24 cellular contexts compared by ENCODE assay signal in the genomic region with DNA sequence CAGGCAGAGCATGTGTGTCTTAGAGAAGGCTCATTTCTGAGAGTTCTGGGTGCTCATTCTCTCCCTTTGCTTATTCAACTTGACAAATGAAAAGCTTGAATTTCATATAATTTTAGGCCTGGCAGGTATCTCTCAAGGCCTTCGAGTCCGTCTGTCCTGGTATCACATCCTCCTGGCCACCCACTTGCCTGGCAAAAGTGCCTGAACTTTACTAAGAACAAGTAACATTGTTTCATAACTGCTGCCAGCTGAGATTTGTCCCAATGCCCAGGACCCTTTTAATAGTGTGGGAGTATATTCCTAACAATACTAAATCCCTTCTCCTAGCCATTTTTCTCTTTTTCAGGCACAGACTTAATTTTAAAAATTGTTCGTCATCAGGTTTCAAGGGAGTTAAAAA. TPM values are rescaled to one million over a fixed set of nuclear protein-coding genes. Genes with fewer than 3 reads are reported as not detected.
DNase-seq lines count a peak whose midpoint lies in the region; ATAC-seq and TF ChIP-seq lines count a peak whose summit lies in the region.
"Had no signal": no experiment of that assay in that cellular context is flagged by ENCODE, and none has a peak within 500 bp of the region (broad histone marks: within the 10 kb centered on the region; RNA-seq: fewer than 3 reads in every experiment).

No MANE protein-coding gene starts in this region.

- H3K9me3 Mint-ChIP-seq in chondrocyte (ENCODE audit: low read depth), result no peaks in the 10 kb centered on the region
- H3K9me3 Mint-ChIP-seq: activated T-helper 17 cell treated with anti-CD3 and anti-CD28 coated beads, Interleukin-2, amount 50 U/mL, for 72 hours; CD8-positive, alpha-beta T cell; HFFc6 had no signal

- H3K4me1 Mint-ChIP-seq in chondrocyte (ENCODE audit: low read depth), result peaks cover 70% of the 10 kb centered on the region
- H3K4me1 Mint-ChIP-seq: activated T-helper 17 cell treated with anti-CD3 and anti-CD28 coated beads, Interleukin-2, amount 50 U/mL, for 72 hours; B cell had no signal

- H3K27ac ChIP-seq in prostate gland, result peak overlapping the region; percentile 39 to 58
- peak overlapping the region; percentile 75 to 82 for H3K27ac ChIP-seq in thoracic aorta
- no peak overlapping the region for H3K27ac ChIP-seq in RWPE1

- H3K27me3 ChIP-seq in prostate gland (replicated peaks; ENCODE audit: insufficient read depth) (no peaks in the 10 kb centered on the region), thoracic aorta (replicated peaks; ENCODE audit: insufficient read depth) (no peaks in the 10 kb centered on the region)
- H3K27me3 ChIP-seq: MG63 had no signal

- H3K27ac Mint-ChIP-seq in chondrocyte (ENCODE audit: unreplicated experiment), result peak overlapping the region; percentile 98
- H3K27ac Mint-ChIP-seq: activated T-helper 17 cell treated with anti-CD3 and anti-CD28 coated beads, Interleukin-2, amount 50 U/mL, for 72 hours; B cell; CD8-positive, alpha-beta T cell had no signal

- peaks cover 41% of the 10 kb centered on the region for H3K36me3 Mint-ChIP-seq in chondrocyte (ENCODE audit: low read depth)
- H3K36me3 Mint-ChIP-seq: CD8-positive, alpha-beta T cell had no signal

- ATAC-seq in left cardiac atrium (peak; percentile 6 to 25), thoracic aorta (ENCODE audit: insufficient number of reproducible peaks, low FRiP score, low read depth) (peak; percentile 29)
- ATAC-seq: activated T-helper 17 cell treated with anti-CD3 and anti-CD28 coated beads, Interleukin-2, amount 50 U/mL, for 72 hours; CD8-positive, alpha-beta T cell had no signal

- H3K9me3 ChIP-seq in prostate gland (no peaks in the 10 kb centered on the region), thoracic aorta (no peaks in the 10 kb centered on the region)
- H3K9me3 ChIP-seq: MG63 had no signal

- WGBS in prostate gland, result 34% methylated on average over 3 of the region's 3 CpGs

- intact Hi-C loops in left cardiac atrium (cut with DNase I), result no loop called here
- intact Hi-C loops in prostate gland (cut with DNase I), result no loop called here

- CTCF ChIA-PET in RWPE1 (lab: Yijun Ruan, JAX), result interaction anchor here (0.6 to 0.7 kb wide), 3 partner anchors 17 to 115 kb away, joined by 3 to 7 read pairs (median 4); no protein-coding TSS in a partner anchor

- POLR2A ChIA-PET in RWPE1 (lab: Yijun Ruan, JAX; ENCODE audit: low non-redundant PET), result interaction anchor here (0.7 kb wide), 1 partner anchor 14 kb away, joined by 3 read pairs; no protein-coding TSS in a partner anchor

- no peak for TF ChIP-seq POLR2A in prostate gland (IDR thresholded peaks at IDR 0.05)

- H3K4me1 ChIP-seq in prostate gland (replicated peaks), result no peaks in the 10 kb centered on the region
- peaks cover 11 to 40% of the 10 kb centered on the region in 2 donors for H3K4me1 ChIP-seq in thoracic aorta (ENCODE audit: control insufficient read depth in 1 of 2, low read depth in 2 of 2)

- no peaks in the 10 kb centered on the region for H3K27me3 Mint-ChIP-seq in chondrocyte (ENCODE audit: low read depth)

- TF ChIP-seq CTCF in chondrocyte (IDR thresholded peaks at IDR 0.05) (no peak), prostate gland (IDR thresholded peaks at IDR 0.05) (no peak), thoracic aorta (IDR thresholded peaks at IDR 0.05) (no peak), RWPE1 (conservative IDR thresholded peaks at IDR 0.05; ENCODE audit: low read depth) (no peak)

- DNase-seq in chondrocyte (ENCODE audit: low spot score) (no peak), left cardiac atrium (no peak), prostate gland (ENCODE audit: low spot score) (no peak), thoracic aorta (ENCODE audit: low spot score) (no peak), SKM-1 (lab: John Stamatoyannopoulos, UW; ENCODE audit: unreplicated experiment) (no peak), RWPE1 (ENCODE audit: low spot score) (no peak), NCI-H2029 treated with DMSO at 0.1 percent for 48 hours (lab: John Stamatoyannopoulos, UW) (no peak)
- DNase-seq: activated CD4-positive, alpha-beta T cell treated with anti-CD3 and anti-CD28 coated beads, Interleukin-2, amount 50 U/mL, for 48 hours; activated CD8-positive, alpha-beta memory T cell treated with anti-CD3 and anti-CD28 coated beads, Interleukin-2, amount 50 U/mL, for 4 hours; activated naive CD4-positive, alpha-beta T cell treated with anti-CD3 and anti-CD28 coated beads, Interleukin-2, amount 50 U/mL, for 16 hours; amniotic stem cell; CD8-positive, alpha-beta T cell; dermis blood vessel endothelial cell; DMS 273 treated with DMSO at 0.1 percent for 48 hours; HFFc6; KBM-7; mesendoderm; MG63; NCI-H1105 treated with DMSO at 0.1 percent for 48 hours; NCI-H2081; NCI-H82 had no signal

- H3K36me3 ChIP-seq in prostate gland (peaks cover 0 to 3% of the 10 kb centered on the region in 2 donors), thoracic aorta (peaks cover 13% of the 10 kb centered on the region)

- H3K4me3 Mint-ChIP-seq in chondrocyte (ENCODE audit: unreplicated experiment), result no peak overlapping the region
- H3K4me3 Mint-ChIP-seq: activated T-helper 17 cell treated with anti-CD3 and anti-CD28 coated beads, Interleukin-2, amount 50 U/mL, for 72 hours; B cell; CD8-positive, alpha-beta T cell; HFFc6 had no signal

- no peak overlapping the region for H3K4me3 ChIP-seq in prostate gland
- no peak overlapping the region for H3K4me3 ChIP-seq in thoracic aorta
- H3K4me3 ChIP-seq: MG63 had no signal

RNA-seq across cellular contexts. Expression of a gene that starts 18.1 kb away (rescaled TPM):
- total RNA-seq in chondrocyte (79.4 to 138 TPM (median 135 TPM) in 3 replicates), left cardiac atrium (10 to 100 TPM; 34.4 to 47.2 TPM), prostate gland (10 to 100 TPM; 24.6 to 43.3 TPM), thoracic aorta (10 to 100 TPM; 43.3 to 92.6 TPM)
- total RNA-seq: B cell; CD8-positive, alpha-beta T cell; T-helper 1 cell treated with Interleukin-12 subunit alpha and Interleukin-12 subunit beta and Interleukin-4 antibody, amounts not matched to agents 30 ng/mL and 1 ng/mL, for 36 hours had no signal

RNA-seq across cellular contexts. Expression of a gene that starts 56.4 kb away (rescaled TPM):
- 1.8 to 2.3 TPM (median 2.2 TPM) in 3 replicates for total RNA-seq in chondrocyte
- total RNA-seq in left cardiac atrium, result 1 to 10 TPM; 3.2 to 3.6 TPM
- total RNA-seq in prostate gland, result 1 to 10 TPM; 3.2 to 6.6 TPM
- total RNA-seq in thoracic aorta, result 1 to 10 TPM in 1 of 2 donors, under 1 TPM in 1; 0.81 to 1.4 TPM
- total RNA-seq: CD8-positive, alpha-beta T cell; T-helper 1 cell treated with Interleukin-12 subunit alpha and Interleukin-12 subunit beta and Interleukin-4 antibody, amounts not matched to agents 30 ng/mL and 1 ng/mL, for 36 hours had no signal

RNA-seq across cellular contexts. Expression of a gene that starts 56.8 kb away (rescaled TPM):
- total RNA-seq in chondrocyte (4.9 to 8.8 TPM (median 6.4 TPM) in 3 replicates), left cardiac atrium (10 to 100 TPM; 33.0 to 33.1 TPM), prostate gland (10 to 100 TPM in 1 of 2 donors, 1 to 10 TPM in 1; 9.8 to 13.3 TPM), thoracic aorta (1 to 10 TPM; 8.9 to 9.4 TPM)
- total RNA-seq: CD8-positive, alpha-beta T cell; T-helper 1 cell treated with Interleukin-12 subunit alpha and Interleukin-12 subunit beta and Interleukin-4 antibody, amounts not matched to agents 30 ng/mL and 1 ng/mL, for 36 hours had no signal
